ENCODE assay signal across 1 cellular context in the genomic region with DNA sequence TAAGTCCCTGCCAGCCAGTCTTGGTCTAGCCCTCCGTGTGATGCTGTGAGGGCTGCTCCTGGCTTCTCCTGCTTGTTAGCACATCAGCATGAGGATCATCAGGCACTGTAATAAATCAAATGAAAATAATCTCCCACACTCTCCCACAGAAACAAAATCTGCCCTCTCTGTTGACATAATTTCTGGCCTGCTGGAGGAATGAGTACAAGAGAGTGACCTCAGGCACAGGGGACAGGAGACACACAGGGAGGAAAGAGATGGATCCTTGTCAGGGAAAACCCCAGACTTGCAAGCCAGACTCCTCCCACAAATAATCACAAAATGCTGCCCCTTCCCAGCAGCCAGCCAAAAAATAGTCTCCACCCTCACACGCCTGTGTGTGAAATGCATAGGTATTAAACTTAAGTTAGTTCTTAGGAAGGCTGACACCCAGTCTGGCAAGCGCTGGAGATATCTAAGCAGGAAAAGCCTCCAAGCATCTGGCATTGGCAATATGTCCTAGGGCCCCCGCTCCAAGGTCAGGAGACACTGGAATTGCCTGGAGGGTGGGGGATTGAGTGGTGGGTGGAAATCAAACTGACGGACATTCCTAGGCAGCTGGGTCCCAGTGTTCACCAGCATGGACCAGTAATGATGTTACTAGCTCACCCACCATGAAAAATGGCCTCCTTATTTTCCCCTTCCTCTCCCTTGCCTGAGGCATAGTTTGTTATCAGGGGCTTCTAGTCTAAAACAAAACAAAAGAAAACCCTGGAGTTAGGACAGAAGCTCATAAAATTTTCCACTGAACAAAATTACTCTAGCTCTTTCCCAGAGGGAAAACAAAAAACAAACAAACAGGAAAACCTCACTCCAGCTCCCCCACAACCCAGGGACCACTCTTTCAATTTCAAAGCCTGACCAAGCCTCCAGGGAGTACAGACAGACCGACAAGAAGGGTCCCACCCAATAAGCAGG.
TF ChIP-seq lines count a peak whose summit lies in the region.

No MANE protein-coding gene starts in this region.

TF ChIP-seq in K562, 482 proteins besides CTCF, POLR2A, EP300 and RAD21 (continued from another document):
- TF ChIP-seq, protein P1, sequence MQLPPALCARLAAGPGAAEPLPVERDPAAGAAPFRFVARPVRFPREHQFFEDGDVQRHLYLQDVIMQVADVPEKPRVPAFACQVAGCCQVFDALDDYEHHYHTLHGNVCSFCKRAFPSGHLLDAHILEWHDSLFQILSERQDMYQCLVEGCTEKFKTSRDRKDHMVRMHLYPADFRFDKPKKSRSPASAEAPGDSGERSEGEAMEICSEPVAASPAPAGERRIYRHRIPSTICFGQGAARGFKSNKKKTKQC (CRISPR knock-in tag; IDR thresholded peaks at IDR 0.05): no peak
- TF ChIP-seq, protein P2, sequence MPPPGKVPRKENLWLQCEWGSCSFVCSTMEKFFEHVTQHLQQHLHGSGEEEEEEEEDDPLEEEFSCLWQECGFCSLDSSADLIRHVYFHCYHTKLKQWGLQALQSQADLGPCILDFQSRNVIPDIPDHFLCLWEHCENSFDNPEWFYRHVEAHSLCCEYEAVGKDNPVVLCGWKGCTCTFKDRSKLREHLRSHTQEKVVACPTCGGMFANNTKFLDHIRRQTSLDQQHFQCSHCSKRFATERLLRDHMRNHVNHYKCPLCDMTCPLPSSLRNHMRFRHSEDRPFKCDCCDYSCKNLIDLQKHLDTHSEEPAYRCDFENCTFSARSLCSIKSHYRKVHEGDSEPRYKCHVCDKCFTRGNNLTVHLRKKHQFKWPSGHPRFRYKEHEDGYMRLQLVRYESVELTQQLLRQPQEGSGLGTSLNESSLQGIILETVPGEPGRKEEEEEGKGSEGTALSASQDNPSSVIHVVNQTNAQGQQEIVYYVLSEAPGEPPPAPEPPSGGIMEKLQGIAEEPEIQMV (tag; conservative IDR thresholded peaks at IDR 0.05; ENCODE audit: low read depth): no peak
- TF ChIP-seq, protein P3, sequence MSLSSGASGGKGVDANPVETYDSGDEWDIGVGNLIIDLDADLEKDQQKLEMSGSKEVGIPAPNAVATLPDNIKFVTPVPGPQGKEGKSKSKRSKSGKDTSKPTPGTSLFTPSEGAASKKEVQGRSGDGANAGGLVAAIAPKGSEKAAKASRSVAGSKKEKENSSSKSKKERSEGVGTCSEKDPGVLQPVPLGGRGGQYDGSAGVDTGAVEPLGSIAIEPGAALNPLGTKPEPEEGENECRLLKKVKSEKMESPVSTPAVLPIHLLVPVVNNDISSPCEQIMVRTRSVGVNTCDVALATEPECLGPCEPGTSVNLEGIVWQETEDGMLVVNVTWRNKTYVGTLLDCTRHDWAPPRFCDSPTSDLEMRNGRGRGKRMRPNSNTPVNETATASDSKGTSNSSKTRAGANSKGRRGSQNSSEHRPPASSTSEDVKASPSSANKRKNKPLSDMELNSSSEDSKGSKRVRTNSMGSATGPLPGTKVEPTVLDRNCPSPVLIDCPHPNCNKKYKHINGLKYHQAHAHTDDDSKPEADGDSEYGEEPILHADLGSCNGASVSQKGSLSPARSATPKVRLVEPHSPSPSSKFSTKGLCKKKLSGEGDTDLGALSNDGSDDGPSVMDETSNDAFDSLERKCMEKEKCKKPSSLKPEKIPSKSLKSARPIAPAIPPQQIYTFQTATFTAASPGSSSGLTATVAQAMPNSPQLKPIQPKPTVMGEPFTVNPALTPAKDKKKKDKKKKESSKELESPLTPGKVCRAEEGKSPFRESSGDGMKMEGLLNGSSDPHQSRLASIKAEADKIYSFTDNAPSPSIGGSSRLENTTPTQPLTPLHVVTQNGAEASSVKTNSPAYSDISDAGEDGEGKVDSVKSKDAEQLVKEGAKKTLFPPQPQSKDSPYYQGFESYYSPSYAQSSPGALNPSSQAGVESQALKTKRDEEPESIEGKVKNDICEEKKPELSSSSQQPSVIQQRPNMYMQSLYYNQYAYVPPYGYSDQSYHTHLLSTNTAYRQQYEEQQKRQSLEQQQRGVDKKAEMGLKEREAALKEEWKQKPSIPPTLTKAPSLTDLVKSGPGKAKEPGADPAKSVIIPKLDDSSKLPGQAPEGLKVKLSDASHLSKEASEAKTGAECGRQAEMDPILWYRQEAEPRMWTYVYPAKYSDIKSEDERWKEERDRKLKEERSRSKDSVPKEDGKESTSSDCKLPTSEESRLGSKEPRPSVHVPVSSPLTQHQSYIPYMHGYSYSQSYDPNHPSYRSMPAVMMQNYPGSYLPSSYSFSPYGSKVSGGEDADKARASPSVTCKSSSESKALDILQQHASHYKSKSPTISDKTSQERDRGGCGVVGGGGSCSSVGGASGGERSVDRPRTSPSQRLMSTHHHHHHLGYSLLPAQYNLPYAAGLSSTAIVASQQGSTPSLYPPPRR (CRISPR knock-in tag; IDR thresholded peaks at IDR 0.05; ENCODE audit: borderline replicate concordance): no peak
- TF ChIP-seq, protein P4, sequence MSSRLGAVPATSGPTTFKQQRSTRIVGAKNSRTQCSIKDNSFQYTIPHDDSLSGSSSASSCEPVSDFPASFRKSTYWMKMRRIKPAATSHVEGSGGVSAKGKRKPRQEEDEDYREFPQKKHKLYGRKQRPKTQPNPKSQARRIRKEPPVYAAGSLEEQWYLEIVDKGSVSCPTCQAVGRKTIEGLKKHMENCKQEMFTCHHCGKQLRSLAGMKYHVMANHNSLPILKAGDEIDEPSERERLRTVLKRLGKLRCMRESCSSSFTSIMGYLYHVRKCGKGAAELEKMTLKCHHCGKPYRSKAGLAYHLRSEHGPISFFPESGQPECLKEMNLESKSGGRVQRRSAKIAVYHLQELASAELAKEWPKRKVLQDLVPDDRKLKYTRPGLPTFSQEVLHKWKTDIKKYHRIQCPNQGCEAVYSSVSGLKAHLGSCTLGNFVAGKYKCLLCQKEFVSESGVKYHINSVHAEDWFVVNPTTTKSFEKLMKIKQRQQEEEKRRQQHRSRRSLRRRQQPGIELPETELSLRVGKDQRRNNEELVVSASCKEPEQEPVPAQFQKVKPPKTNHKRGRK (tag; IDR thresholded peaks at IDR 0.05): no peak
- TF ChIP-seq, protein P5, sequence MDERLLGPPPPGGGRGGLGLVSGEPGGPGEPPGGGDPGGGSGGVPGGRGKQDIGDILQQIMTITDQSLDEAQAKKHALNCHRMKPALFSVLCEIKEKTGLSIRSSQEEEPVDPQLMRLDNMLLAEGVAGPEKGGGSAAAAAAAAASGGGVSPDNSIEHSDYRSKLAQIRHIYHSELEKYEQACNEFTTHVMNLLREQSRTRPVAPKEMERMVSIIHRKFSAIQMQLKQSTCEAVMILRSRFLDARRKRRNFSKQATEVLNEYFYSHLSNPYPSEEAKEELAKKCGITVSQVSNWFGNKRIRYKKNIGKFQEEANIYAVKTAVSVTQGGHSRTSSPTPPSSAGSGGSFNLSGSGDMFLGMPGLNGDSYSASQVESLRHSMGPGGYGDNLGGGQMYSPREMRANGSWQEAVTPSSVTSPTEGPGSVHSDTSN (CRISPR knock-in tag; IDR thresholded peaks at IDR 0.05; ENCODE audit: low read depth): no peak
- TF ChIP-seq, protein P5 (tag; conservative IDR thresholded peaks at IDR 0.05; ENCODE audit: low read depth): peak; percentile 49; the same call in 1 of the 2 replicates
- no peak for TF ChIP-seq KLF16 (IDR thresholded peaks at IDR 0.05)
